Comparison of ENCODE assay signal across 8 cellular contexts in genomic region chr15:40339621-40339945, GRCh38. TPM values are rescaled to one million over a fixed set of nuclear protein-coding genes. Genes with fewer than 3 reads are reported as not detected.
DNase-seq lines count a peak whose midpoint lies in the region; ATAC-seq and TF ChIP-seq lines count a peak whose summit lies in the region.

No MANE protein-coding gene starts in this region.

- peaks cover 0 to 11% of the 10 kb centered on the region in 2 donors for H3K36me3 ChIP-seq in esophagus (ENCODE audit: control insufficient read depth in 2 of 2, insufficient read depth in 2 of 2, low read length in 1 of 2)
- no peaks in the 10 kb centered on the region for H3K36me3 ChIP-seq in neural progenitor cell

- H3K27me3 Mint-ChIP-seq in neural progenitor cell (ENCODE audit: insufficient read depth, low read depth), result peaks cover 6% of the 10 kb centered on the region
- peaks cover 2% of the 10 kb centered on the region for H3K27me3 Mint-ChIP-seq in activated CD8-positive, alpha-beta memory T cell treated with anti-CD3 and anti-CD28 coated beads, Interleukin-2, amount 10 ng/mL, durations not matched to agents 7 days and 5 days
- H3K27me3 Mint-ChIP-seq in activated T-cell treated with anti-CD3 and anti-CD28 coated beads, Interleukin-2, amount 50 U/mL, for 24 hours, result no peaks in the 10 kb centered on the region

- POLR2A ChIA-PET in AG04450 (lab: Yijun Ruan, JAX), result interaction anchor here (1.1 to 4.9 kb wide), 4 partner anchors 12 to 40 kb away, joined by 3 to 101 read pairs (median 12); partner anchors contain the start of gene INAFM2
- POLR2A ChIA-PET in RWPE1 (lab: Yijun Ruan, JAX; ENCODE audit: low non-redundant PET), result no interaction called here

- no peak overlapping the region for H2AFZ ChIP-seq in neural progenitor cell (replicated peaks)

- H3K9me3 Mint-ChIP-seq in neural progenitor cell, result no peaks in the 10 kb centered on the region
- H3K9me3 Mint-ChIP-seq in activated CD8-positive, alpha-beta memory T cell treated with anti-CD3 and anti-CD28 coated beads, Interleukin-2, amount 10 ng/mL, durations not matched to agents 7 days and 5 days (ENCODE audit: low read depth), result no peaks in the 10 kb centered on the region
- H3K9me3 Mint-ChIP-seq in activated T-cell treated with anti-CD3 and anti-CD28 coated beads, Interleukin-2, amount 50 U/mL, for 24 hours, result no peaks in the 10 kb centered on the region

- no peak overlapping the region for H3K27ac Mint-ChIP-seq in neural progenitor cell
- H3K27ac Mint-ChIP-seq in activated CD8-positive, alpha-beta memory T cell treated with anti-CD3 and anti-CD28 coated beads, Interleukin-2, amount 10 ng/mL, durations not matched to agents 7 days and 5 days, result no peak overlapping the region
- no peak overlapping the region for H3K27ac Mint-ChIP-seq in activated T-cell treated with anti-CD3 and anti-CD28 coated beads, Interleukin-2, amount 50 U/mL, for 24 hours

- ATAC-seq in HG02571 (IDR thresholded peaks at IDR 0.05; ENCODE audit: unreplicated experiment), result no peak
- no peak for ATAC-seq in activated CD8-positive, alpha-beta memory T cell treated with anti-CD3 and anti-CD28 coated beads, Interleukin-2, amount 10 ng/mL, durations not matched to agents 7 days and 5 days

- peak overlapping the region; percentile 70 for H3K4me3 ChIP-seq in AG04450 (ENCODE audit: low read depth, low read length)
- peak overlapping the region; percentile 60 to 64 for H3K4me3 ChIP-seq in esophagus (ENCODE audit: low read depth in 1 of 2, low read length in 2 of 2)
- H3K4me3 ChIP-seq in neural progenitor cell, result no peak overlapping the region

- H3K4me2 ChIP-seq in neural progenitor cell, result no peak overlapping the region

- H3K4me1 Mint-ChIP-seq in neural progenitor cell, result peaks cover 17% of the 10 kb centered on the region
- H3K4me1 Mint-ChIP-seq in activated CD8-positive, alpha-beta memory T cell treated with anti-CD3 and anti-CD28 coated beads, Interleukin-2, amount 10 ng/mL, durations not matched to agents 7 days and 5 days, result peaks cover 2% of the 10 kb centered on the region
- peaks cover 9% of the 10 kb centered on the region for H3K4me1 Mint-ChIP-seq in activated T-cell treated with anti-CD3 and anti-CD28 coated beads, Interleukin-2, amount 50 U/mL, for 24 hours (ENCODE audit: low read depth)

- H3K79me2 ChIP-seq in neural progenitor cell (ENCODE audit: low read depth), result no peaks in the 10 kb centered on the region

- no peaks in the 10 kb centered on the region for H3K36me3 Mint-ChIP-seq in neural progenitor cell
- H3K36me3 Mint-ChIP-seq in activated CD8-positive, alpha-beta memory T cell treated with anti-CD3 and anti-CD28 coated beads, Interleukin-2, amount 10 ng/mL, durations not matched to agents 7 days and 5 days, result no peaks in the 10 kb centered on the region
- H3K36me3 Mint-ChIP-seq in activated T-cell treated with anti-CD3 and anti-CD28 coated beads, Interleukin-2, amount 50 U/mL, for 24 hours (ENCODE audit: low read depth), result no peaks in the 10 kb centered on the region

- no peak overlapping the region for H3K9ac ChIP-seq in neural progenitor cell

- 77 to 86% methylated on average over 7 of the region's 7 CpGs for WGBS in esophagus, 2 donors

- TF ChIP-seq CTCF in AG04450 (IDR thresholded peaks at IDR 0.05; ENCODE audit: low read depth, low read length) (no peak; the same call in 1 of the 2 replicates), RWPE1 (conservative IDR thresholded peaks at IDR 0.05; ENCODE audit: low read depth) (no peak; the same call in 1 of the 2 replicates), neural progenitor cell (IDR thresholded peaks at IDR 0.05) (peak; percentile 16)

- H3F3A ChIP-seq in neural progenitor cell (ENCODE audit: low read depth), result no peaks in the 10 kb centered on the region

- H3K9me3 ChIP-seq in AG04450 (ENCODE audit: control insufficient read depth, insufficient read depth, low read length) (no peaks in the 10 kb centered on the region), esophagus (ENCODE audit: control insufficient read depth in 2 of 2, insufficient read depth in 1 of 2, low read depth in 1 of 2, low read length in 1 of 2) (no peaks in the 10 kb centered on the region), neural progenitor cell (ENCODE audit: low read depth) (no peaks in the 10 kb centered on the region)

- H3K4me1 ChIP-seq in esophagus (ENCODE audit: control insufficient read depth in 2 of 2, insufficient read depth in 2 of 2, low read length in 1 of 2) (peaks cover 20 to 60% of the 10 kb centered on the region in 2 donors), neural progenitor cell (peaks cover 11% of the 10 kb centered on the region)

- H3K27ac ChIP-seq in AG04450 (ENCODE audit: low read depth, low read length) (peak overlapping the region; percentile 97), RWPE1 (peak overlapping the region; percentile 99), esophagus (ENCODE audit: low read depth in 2 of 2, low read length in 1 of 2) (peak overlapping the region; percentile 95 to 99), neural progenitor cell (no peak overlapping the region)

- CTCF ChIA-PET in AG04450 (lab: Charles Lee) (interaction anchor here (0.6 to 8.6 kb wide), 8 partner anchors 11 to 84 kb away, joined by 3 to 85 read pairs (median 8); partner anchors contain the start of genes INAFM2 and IVD), RWPE1 (lab: Yijun Ruan, JAX) (interaction anchor here (0.7 to 8.3 kb wide), 11 partner anchors 11 to 82 kb away, joined by 3 to 112 read pairs (median 5); partner anchors contain the start of gene INAFM2)
- CTCF ChIA-PET in activated CD8-positive, alpha-beta memory T cell treated with anti-CD3 and anti-CD28 coated beads, Interleukin-2, amount 10 ng/mL, durations not matched to agents 7 days and 5 days (lab: Charles Lee), result interaction anchor here (0.9 to 13.7 kb wide), 14 partner anchors 9 to 122 kb away, joined by 3 to 317 read pairs (median 26); partner anchors contain the start of genes ANKRD63, INAFM2, PHGR1 and PLCB2

- H3K4me3 Mint-ChIP-seq in neural progenitor cell, result no peak overlapping the region
- no peak overlapping the region for H3K4me3 Mint-ChIP-seq in activated CD8-positive, alpha-beta memory T cell treated with anti-CD3 and anti-CD28 coated beads, Interleukin-2, amount 10 ng/mL, durations not matched to agents 7 days and 5 days
- H3K4me3 Mint-ChIP-seq in activated T-cell treated with anti-CD3 and anti-CD28 coated beads, Interleukin-2, amount 50 U/mL, for 24 hours, result no peak overlapping the region

- H4K20me1 ChIP-seq in neural progenitor cell (ENCODE audit: low read depth), result no peaks in the 10 kb centered on the region

- no peaks in the 10 kb centered on the region for H3K27me3 ChIP-seq in AG04450 (ENCODE audit: control insufficient read depth, insufficient read depth, low read length)
- no peaks in the 10 kb centered on the region for H3K27me3 ChIP-seq in esophagus (ENCODE audit: control insufficient read depth in 1 of 2, insufficient read depth in 2 of 2, low read length in 2 of 2)
- H3K27me3 ChIP-seq in neural progenitor cell, result peaks cover 8% of the 10 kb centered on the region

- DNase-seq in AG04450 (ENCODE audit: low read depth, low spot score), result no peak
- no peak for DNase-seq in RWPE1 (ENCODE audit: low spot score)
- DNase-seq in neural progenitor cell (ENCODE audit: low spot score), result no peak
- DNase-seq in activated CD8-positive, alpha-beta memory T cell treated with anti-CD3 and anti-CD28 coated beads, Interleukin-2, amount 10 ng/mL, durations not matched to agents 7 days and 5 days, result no peak
- no peak for DNase-seq in activated T-cell treated with anti-CD3 and anti-CD28 coated beads, Interleukin-2, amount 50 U/mL, for 24 hours
- DNase-seq in activated naive CD4-positive, alpha-beta T cell treated with anti-CD3 and anti-CD28 coated beads, Interleukin-2, amount 50 U/mL, for 16 hours, result no peak

RNA-seq across cellular contexts. Expression of gene CCDC9B, which starts 1.2 kb away (rescaled TPM):
- polyA plus RNA-seq in AG04450 (2011; rRNA removed), result 5.5 and 8.4 TPM in 2 replicates
- 34.8 and 39.9 TPM in 2 replicates for polyA minus RNA-seq in AG04450 (2011; rRNA and poly(A)+ RNA removed)
- 10 to 100 TPM; 21.1 to 58.1 TPM for polyA plus RNA-seq in esophagus
- total RNA-seq in neural progenitor cell (ENCODE audit: low replicate concordance), result 0.25 TPM in 1 of 2 replicates, not detected in the other
- total RNA-seq in activated CD8-positive, alpha-beta memory T cell treated with anti-CD3 and anti-CD28 coated beads, Interleukin-2, amount 10 ng/mL, durations not matched to agents 7 days and 5 days, result 1 to 10 TPM in 1 of 2 experiments, under 1 TPM in 1; 0.45 to 1.5 TPM

RNA-seq across cellular contexts. Expression of gene PHGR1, which starts 11.2 kb away (rescaled TPM):
- polyA plus RNA-seq in AG04450 (2011; rRNA removed) (not detected in 2 replicates), esophagus (1 to 10 TPM in 1 of 2 donors, under 1 TPM in 1; 0.25 to 2.8 TPM)
- not detected in 2 replicates for polyA minus RNA-seq in AG04450 (2011; rRNA and poly(A)+ RNA removed)
- total RNA-seq in neural progenitor cell (ENCODE audit: low replicate concordance), result not detected in 2 replicates
- total RNA-seq in activated CD8-positive, alpha-beta memory T cell treated with anti-CD3 and anti-CD28 coated beads, Interleukin-2, amount 10 ng/mL, durations not matched to agents 7 days and 5 days, result not detected

RNA-seq across cellular contexts. Expression of gene INAFM2, which starts 16.1 kb away (rescaled TPM):
- 10.4 and 11.4 TPM in 2 replicates for polyA plus RNA-seq in AG04450 (2011; rRNA removed)
- polyA minus RNA-seq in AG04450 (2011; rRNA and poly(A)+ RNA removed), result 5.0 and 6.6 TPM in 2 replicates
- polyA plus RNA-seq in esophagus, result 1 to 10 TPM; 6.4 to 7.0 TPM
- 11.5 and 18.2 TPM in 2 replicates for total RNA-seq in neural progenitor cell (ENCODE audit: low replicate concordance)
- 10 to 100 TPM in 1 of 2 experiments, 1 to 10 TPM in 1; 4.9 to 10.2 TPM for total RNA-seq in activated CD8-positive, alpha-beta memory T cell treated with anti-CD3 and anti-CD28 coated beads, Interleukin-2, amount 10 ng/mL, durations not matched to agents 7 days and 5 days

RNA-seq across cellular contexts. Expression of gene DISP2, which starts 18.4 kb away (rescaled TPM):
- polyA plus RNA-seq in AG04450 (2011; rRNA removed), result 0.11 and 0.36 TPM in 2 replicates
- polyA minus RNA-seq in AG04450 (2011; rRNA and poly(A)+ RNA removed), result 0.09 TPM in 2 replicates
- 1 to 10 TPM in 1 of 2 donors, under 1 TPM in 1; 0.33 to 1.3 TPM for polyA plus RNA-seq in esophagus
- total RNA-seq in neural progenitor cell (ENCODE audit: low replicate concordance), result 0.06 TPM in 1 of 2 replicates, not detected in the other
- under 1 TPM; 0.23 to 0.37 TPM for total RNA-seq in activated CD8-positive, alpha-beta memory T cell treated with anti-CD3 and anti-CD28 coated beads, Interleukin-2, amount 10 ng/mL, durations not matched to agents 7 days and 5 days

RNA-seq across cellular contexts. Expression of gene PLCB2, which starts 31.8 kb away (rescaled TPM):
- polyA plus RNA-seq in AG04450 (2011; rRNA removed), result 0.24 and 0.32 TPM in 2 replicates
- 0.23 and 0.26 TPM in 2 replicates for polyA minus RNA-seq in AG04450 (2011; rRNA and poly(A)+ RNA removed)
- 1 to 10 TPM; 5.3 to 7.3 TPM for polyA plus RNA-seq in esophagus
- 0.56 and 2.1 TPM in 2 replicates for total RNA-seq in neural progenitor cell (ENCODE audit: low replicate concordance)
- 100 to 1,000 TPM; 104 to 120 TPM for total RNA-seq in activated CD8-positive, alpha-beta memory T cell treated with anti-CD3 and anti-CD28 coated beads, Interleukin-2, amount 10 ng/mL, durations not matched to agents 7 days and 5 days
